Comparison of ENCODE assay signal across 9 cellular contexts in the genomic region with DNA sequence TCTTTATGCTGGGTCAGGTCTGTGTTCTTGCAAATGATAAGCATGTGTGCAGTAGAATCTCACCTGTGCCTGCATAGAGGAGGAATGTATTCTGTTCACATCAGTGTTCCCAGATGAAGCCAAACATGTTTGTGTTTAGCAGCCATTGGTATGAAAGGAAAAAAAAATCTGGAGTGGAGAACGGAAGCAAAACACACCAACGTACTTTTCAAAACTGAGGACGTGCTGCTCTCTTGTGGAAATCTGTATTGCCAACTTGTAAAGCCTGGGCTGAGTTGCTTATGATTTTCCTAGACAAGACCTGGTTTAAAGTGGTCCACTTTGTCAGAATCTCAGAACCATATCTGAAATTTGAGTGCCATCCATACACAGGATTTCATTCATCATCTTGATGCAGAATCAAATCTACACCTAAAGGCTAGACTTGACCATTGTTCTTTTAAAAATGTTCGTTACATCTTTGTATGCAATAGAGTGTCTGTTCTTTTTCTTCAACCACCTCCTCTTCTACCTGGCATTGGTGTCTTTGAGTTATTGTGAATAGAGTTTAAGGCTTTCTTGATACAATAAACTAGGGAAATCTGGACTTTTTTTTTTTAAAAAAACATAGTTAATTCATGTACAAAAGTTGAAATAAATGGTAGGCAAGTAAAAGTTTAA.
A peak's percentile ranks its signal among the peaks of the same experiment; 100 is the strongest.
DNase-seq lines count a peak whose midpoint lies in the region; ATAC-seq and TF ChIP-seq lines count a peak whose summit lies in the region.
"Had no signal": no experiment of that assay in that cellular context is flagged by ENCODE, and none has a peak within 500 bp of the region (broad histone marks: within the 10 kb centered on the region; RNA-seq: fewer than 3 reads in every experiment).

No MANE protein-coding gene starts in this region.

- no peaks in the 10 kb centered on the region for H3K36me3 ChIP-seq in gastroesophageal sphincter

- H3K27me3 ChIP-seq in gastroesophageal sphincter: peaks cover 6% of the 10 kb centered on the region

- H3K36me3 Mint-ChIP-seq in activated CD4-positive, alpha-beta T cell treated with anti-CD3 and anti-CD28 coated beads, Interleukin-2, amount 10 ng/mL, durations not matched to agents 24 days and 14 days (ENCODE audit: low read depth): no peaks in the 10 kb centered on the region
- no peaks in the 10 kb centered on the region for H3K36me3 Mint-ChIP-seq in activated CD4-positive, alpha-beta T cell treated with anti-CD3 and anti-CD28 coated beads, Interleukin-2, amount 10 ng/mL, durations not matched to agents 7 days and 5 days (ENCODE audit: low read depth)
- H3K36me3 Mint-ChIP-seq in brain: no peaks in the 10 kb centered on the region

- no peaks in the 10 kb centered on the region for H3K9me3 Mint-ChIP-seq in activated CD4-positive, alpha-beta T cell treated with anti-CD3 and anti-CD28 coated beads, Interleukin-2, amount 10 ng/mL, durations not matched to agents 24 days and 14 days
- H3K9me3 Mint-ChIP-seq in activated CD4-positive, alpha-beta T cell treated with anti-CD3 and anti-CD28 coated beads, Interleukin-2, amount 10 ng/mL, durations not matched to agents 7 days and 5 days: no peaks in the 10 kb centered on the region
- H3K9me3 Mint-ChIP-seq in brain: no peaks in the 10 kb centered on the region

- H3K4me3 Mint-ChIP-seq in activated CD4-positive, alpha-beta T cell treated with anti-CD3 and anti-CD28 coated beads, Interleukin-2, amount 10 ng/mL, durations not matched to agents 24 days and 14 days: no peak overlapping the region
- H3K4me3 Mint-ChIP-seq in activated CD4-positive, alpha-beta T cell treated with anti-CD3 and anti-CD28 coated beads, Interleukin-2, amount 10 ng/mL, durations not matched to agents 7 days and 5 days: no peak overlapping the region
- peak overlapping the region; percentile 30 to 69 (median 58) for H3K4me3 Mint-ChIP-seq in brain
- H3K4me3 Mint-ChIP-seq: B cell had no signal

- peak; percentile 45 for DNase-seq in activated CD4-positive, alpha-beta T cell treated with anti-CD3 and anti-CD28 coated beads, Interleukin-2, amount 10 ng/mL, durations not matched to agents 24 days and 14 days
- no peak for DNase-seq in activated CD4-positive, alpha-beta T cell treated with anti-CD3 and anti-CD28 coated beads, Interleukin-2, amount 10 ng/mL, durations not matched to agents 7 days and 5 days
- peak; percentile 89 for DNase-seq in NCI-H2107 treated with DMSO at 0.1 percent for 48 hours (lab: John Stamatoyannopoulos, UW; ENCODE audit: unreplicated experiment)
- DNase-seq in midbrain (lab: John Stamatoyannopoulos, UW): peak; percentile 44
- no peak for DNase-seq in stimulated activated CD4-positive, alpha-beta T cell treated with anti-CD3 and anti-CD28 coated beads, Interleukin-15, amount 100 ng/mL, for 24 hours

- intact Hi-C loops in activated CD4-positive, alpha-beta T cell treated with anti-CD3 and anti-CD28 coated beads, Interleukin-2, amount 10 ng/mL, durations not matched to agents 24 days and 14 days (cut with micrococcal nuclease): loop anchor here (5.0 kb wide), 1 partner anchor 454 kb away; no protein-coding TSS in a partner anchor

- ATAC-seq in HG02678 (IDR thresholded peaks at IDR 0.05; ENCODE audit: unreplicated experiment): no peak
- ATAC-seq in gastroesophageal sphincter: no peak

- no peaks in the 10 kb centered on the region for H3K9me3 ChIP-seq in gastroesophageal sphincter

- no peak overlapping the region for H3K27ac ChIP-seq in gastroesophageal sphincter

- TF ChIP-seq POLR2A in gastroesophageal sphincter (IDR thresholded peaks at IDR 0.05): no peak

- H3K27me3 Mint-ChIP-seq in activated CD4-positive, alpha-beta T cell treated with anti-CD3 and anti-CD28 coated beads, Interleukin-2, amount 10 ng/mL, durations not matched to agents 24 days and 14 days: peaks cover 9% of the 10 kb centered on the region
- peaks cover 11% of the 10 kb centered on the region for H3K27me3 Mint-ChIP-seq in activated CD4-positive, alpha-beta T cell treated with anti-CD3 and anti-CD28 coated beads, Interleukin-2, amount 10 ng/mL, durations not matched to agents 7 days and 5 days
- H3K27me3 Mint-ChIP-seq in brain: no peaks in the 10 kb centered on the region

- peaks cover 2% of the 10 kb centered on the region for H3K4me1 Mint-ChIP-seq in activated CD4-positive, alpha-beta T cell treated with anti-CD3 and anti-CD28 coated beads, Interleukin-2, amount 10 ng/mL, durations not matched to agents 24 days and 14 days
- no peaks in the 10 kb centered on the region for H3K4me1 Mint-ChIP-seq in activated CD4-positive, alpha-beta T cell treated with anti-CD3 and anti-CD28 coated beads, Interleukin-2, amount 10 ng/mL, durations not matched to agents 7 days and 5 days
- peaks cover 26% of the 10 kb centered on the region for H3K4me1 Mint-ChIP-seq in brain

- TF ChIP-seq CTCF in brain (conservative IDR thresholded peaks at IDR 0.05) (peak; percentile 38 to 75), gastroesophageal sphincter (IDR thresholded peaks at IDR 0.05) (peak in 1 of 4 experiments; percentile 38)

- TF ChIP-seq EP300 in gastroesophageal sphincter (IDR thresholded peaks at IDR 0.05): no peak

- CTCF ChIA-PET in activated CD4-positive, alpha-beta T cell treated with anti-CD3 and anti-CD28 coated beads, Interleukin-2, amount 10 ng/mL, durations not matched to agents 7 days and 5 days (lab: Charles Lee): no interaction called here

- H3K27ac Mint-ChIP-seq in activated CD4-positive, alpha-beta T cell treated with anti-CD3 and anti-CD28 coated beads, Interleukin-2, amount 10 ng/mL, durations not matched to agents 24 days and 14 days: no peak overlapping the region
- no peak overlapping the region for H3K27ac Mint-ChIP-seq in activated CD4-positive, alpha-beta T cell treated with anti-CD3 and anti-CD28 coated beads, Interleukin-2, amount 10 ng/mL, durations not matched to agents 7 days and 5 days
- peak overlapping the region; percentile 18 to 77 (median 50) for H3K27ac Mint-ChIP-seq in brain
- H3K27ac Mint-ChIP-seq: B cell had no signal

- no peak overlapping the region for H3K4me3 ChIP-seq in gastroesophageal sphincter

- 23 to 33% methylated on average over 4 of the region's 4 CpGs for WGBS in gastroesophageal sphincter (ENCODE audit: low coverage in 1 of 2), 2 donors

- POLR2A ChIA-PET in activated CD4-positive, alpha-beta T cell treated with anti-CD3 and anti-CD28 coated beads, Interleukin-2, amount 10 ng/mL, durations not matched to agents 7 days and 5 days (lab: Charles Lee): no interaction called here

- peaks cover 0 to 7% (median 0%) of the 10 kb centered on the region in 3 donors for H3K4me1 ChIP-seq in gastroesophageal sphincter

Comparison
In these comparisons a context has a peak if more than half of its experiments do, and no peak if none do; other contexts are left out.
1. DNase-seq: peak in activated CD4-positive, alpha-beta T cell treated with anti-CD3 and anti-CD28 coated beads, Interleukin-2, amount 10 ng/mL, durations not matched to agents 24 days and 14 days (single experiment), NCI-H2107 treated with DMSO at 0.1 percent for 48 hours (single experiment) and midbrain (single experiment); none in activated CD4-positive, alpha-beta T cell treated with anti-CD3 and anti-CD28 coated beads, Interleukin-2, amount 10 ng/mL, durations not matched to agents 7 days and 5 days (single experiment) and stimulated activated CD4-positive, alpha-beta T cell treated with anti-CD3 and anti-CD28 coated beads, Interleukin-15, amount 100 ng/mL, for 24 hours (single experiment).
2. H3K27ac Mint-ChIP-seq: peak in brain (5 of 5); none in activated CD4-positive, alpha-beta T cell treated with anti-CD3 and anti-CD28 coated beads, Interleukin-2, amount 10 ng/mL, durations not matched to agents 24 days and 14 days (single experiment) and activated CD4-positive, alpha-beta T cell treated with anti-CD3 and anti-CD28 coated beads, Interleukin-2, amount 10 ng/mL, durations not matched to agents 7 days and 5 days (single experiment).
3. H3K4me3 Mint-ChIP-seq: peak in brain (5 of 5); none in activated CD4-positive, alpha-beta T cell treated with anti-CD3 and anti-CD28 coated beads, Interleukin-2, amount 10 ng/mL, durations not matched to agents 24 days and 14 days (single experiment) and activated CD4-positive, alpha-beta T cell treated with anti-CD3 and anti-CD28 coated beads, Interleukin-2, amount 10 ng/mL, durations not matched to agents 7 days and 5 days (single experiment).